Comparison of ENCODE assay signal across 9 cellular contexts in genomic region chr5:145681686-145682085, GRCh38.
DNase-seq lines count a peak whose midpoint lies in the region; ATAC-seq and TF ChIP-seq lines count a peak whose summit lies in the region.
"Had no signal": no experiment of that assay in that cellular context is flagged by ENCODE, and none has a peak within 500 bp of the region (broad histone marks: within the 10 kb centered on the region; RNA-seq: fewer than 3 reads in every experiment).

No MANE protein-coding gene starts in this region.

- H3K4me1 Mint-ChIP-seq in activated CD8-positive, alpha-beta T cell treated with anti-CD3 and anti-CD28 coated beads for 36 hours (ENCODE audit: low read depth): no peaks in the 10 kb centered on the region
- H3K4me1 Mint-ChIP-seq: central memory CD8-positive, alpha-beta T cell had no signal

- peak; percentile 56 for TF ChIP-seq CTCF in activated CD8-positive, alpha-beta T cell treated with anti-CD3 and anti-CD28 coated beads for 36 hours (IDR thresholded peaks at IDR 0.05)

- ATAC-seq in GM19452 (IDR thresholded peaks at IDR 0.05; ENCODE audit: unreplicated experiment): peak; percentile 92
- ATAC-seq in HG03378 (IDR thresholded peaks at IDR 0.05; ENCODE audit: unreplicated experiment): peak; percentile 97
- peak; percentile 86 for ATAC-seq in activated CD8-positive, alpha-beta T cell treated with anti-CD3 and anti-CD28 coated beads for 36 hours
- ATAC-seq in Right ventricle myocardium superior (ENCODE audit: poor library complexity): peak; percentile 83

- intact Hi-C loops in activated CD8-positive, alpha-beta T cell treated with anti-CD3 and anti-CD28 coated beads for 36 hours (cut with micrococcal nuclease): loop anchor here (5.0 to 10.0 kb wide), 2 partner anchors 146 to 363 kb away; no protein-coding TSS in a partner anchor
- intact Hi-C loops in Right ventricle myocardium superior (cut with DNase I): no loop called here

- no peak overlapping the region for H3K27ac Mint-ChIP-seq in activated CD8-positive, alpha-beta T cell treated with anti-CD3 and anti-CD28 coated beads for 36 hours

- POLR2A ChIA-PET in activated CD8-positive, alpha-beta T cell treated with anti-CD3 and anti-CD28 coated beads for 36 hours (lab: Charles Lee): no interaction called here

- no peaks in the 10 kb centered on the region for H3K9me3 Mint-ChIP-seq in activated CD8-positive, alpha-beta T cell treated with anti-CD3 and anti-CD28 coated beads for 36 hours
- H3K9me3 Mint-ChIP-seq: central memory CD8-positive, alpha-beta T cell had no signal

- CTCF ChIA-PET in activated CD8-positive, alpha-beta T cell treated with anti-CD3 and anti-CD28 coated beads for 36 hours (lab: Charles Lee): interaction anchor here (0.8 to 2.5 kb wide), 7 partner anchors 9 to 313 kb away, joined by 3 to 14 read pairs (median 3); no protein-coding TSS in a partner anchor

- H3K27me3 Mint-ChIP-seq in activated CD8-positive, alpha-beta T cell treated with anti-CD3 and anti-CD28 coated beads for 36 hours: no peaks in the 10 kb centered on the region
- H3K27me3 Mint-ChIP-seq: central memory CD8-positive, alpha-beta T cell had no signal

- no peaks in the 10 kb centered on the region for H3K36me3 Mint-ChIP-seq in activated CD8-positive, alpha-beta T cell treated with anti-CD3 and anti-CD28 coated beads for 36 hours (ENCODE audit: low read depth)

- DNase-seq in ELF-1 (ENCODE audit: low read depth, low spot score) (peak; percentile 32), NCI-H446 treated with DMSO at 0.1 percent for 48 hours (lab: John Stamatoyannopoulos, UW) (peak; percentile 86), Right ventricle myocardium superior (no peak), retina (peak; percentile 25), OCI-M2 (lab: John Stamatoyannopoulos, UW; ENCODE audit: unreplicated experiment) (no peak)
- DNase-seq in activated CD8-positive, alpha-beta T cell treated with anti-CD3 and anti-CD28 coated beads for 36 hours: peak; percentile 63

- no peak overlapping the region for H3K4me3 Mint-ChIP-seq in activated CD8-positive, alpha-beta T cell treated with anti-CD3 and anti-CD28 coated beads for 36 hours
- H3K4me3 Mint-ChIP-seq: central memory CD8-positive, alpha-beta T cell had no signal

Comparison
In these comparisons a context has a peak if more than half of its experiments do, and no peak if none do; other contexts are left out.
1. DNase-seq: peak in ELF-1 (single experiment), NCI-H446 treated with DMSO at 0.1 percent for 48 hours (single experiment), activated CD8-positive, alpha-beta T cell treated with anti-CD3 and anti-CD28 coated beads for 36 hours (single experiment) and retina (single experiment); none in Right ventricle myocardium superior (single experiment) and OCI-M2 (single experiment).
2. Peak in every context shown above with its lines, with median percentiles within 50 percentile points of each other: ATAC-seq.